In the genomic region with DNA sequence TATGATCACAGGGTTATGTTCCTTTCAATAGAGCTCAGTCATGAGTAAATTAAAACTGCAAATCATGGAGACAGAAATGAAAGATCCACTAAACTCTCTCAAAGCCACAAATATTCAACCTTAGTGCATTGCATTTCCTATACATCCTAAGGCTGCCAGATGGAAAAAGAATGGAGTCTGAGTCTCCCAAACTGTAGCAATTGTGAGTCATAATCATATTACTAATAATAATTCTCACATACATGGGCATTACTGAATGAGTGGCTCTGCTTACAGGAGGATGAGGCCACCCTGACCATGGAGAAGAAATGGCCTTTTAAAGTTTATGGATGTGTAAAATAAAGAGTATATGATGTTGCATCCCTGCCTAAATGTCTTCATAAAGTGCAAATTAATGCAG, we compare ENCODE assay signal across 28 cellular contexts. TPM values are rescaled to one million over a fixed set of nuclear protein-coding genes. Genes with fewer than 3 reads are reported as not detected.
"Had no signal": no experiment of that assay in that cellular context is flagged by ENCODE, and none has a peak within 500 bp of the region (broad histone marks: within the 10 kb centered on the region; RNA-seq: fewer than 3 reads in every experiment).

No MANE protein-coding gene starts in this region.

- FAIRE-seq: kidney, urothelium cell line had no signal

- H3K36me3 ChIP-seq: left lung, lower lobe of right lung, ovary, right atrium auricular region, right lobe of liver, stomach, thyroid gland, transverse colon, upper lobe of right lung had no signal

- H3K9me3 ChIP-seq: left lung, lower lobe of right lung, ovary, right atrium auricular region, right lobe of liver, stomach, testis, thyroid gland, transverse colon, upper lobe of right lung had no signal

- H3K4me1 ChIP-seq: left lung, testis, transverse colon, upper lobe of right lung had no signal

- ATAC-seq: left colon; left lung; lower lobe of right lung; natural killer cell; right lobe of liver; stimulated activated memory B cell treated with anti-CD40 and anti-IgM and Interleukin-4, amounts not matched to agents 10 μg/mL and 1 μg/mL and 100 μg/mL, for 72 hours; stimulated activated naive CD8-positive, alpha-beta T cell treated with anti-CD3 and anti-CD28 coated beads, Interleukin-15, Interleukin-2, amounts not matched to agents 100 U/mL and 50 U/mL, for 24 hours; upper lobe of right lung had no signal

- H3K4me3 ChIP-seq: left lung, lower lobe of right lung, ovary, right atrium auricular region, right lobe of liver, smooth muscle cell, stomach, testis, thyroid gland, transverse colon, upper lobe of right lung had no signal

- DNase-seq: hippocampal formation; kidney; left colon; left lung; lower lobe of right lung; mesendoderm; naive B cell; natural killer cell; ovary; right lobe of liver; stimulated activated CD4-positive, alpha-beta T cell treated with anti-CD3 and anti-CD28 coated beads, Interleukin-1b, Interleukin-23, amount 100 ng/mL, for 48 hours; stimulated activated CD4-positive, alpha-beta T cell treated with anti-CD3 and anti-CD28 coated beads, Interleukin-2, amount 100 ng/mL, for 48 hours; stimulated activated CD4-positive, alpha-beta T cell treated with anti-CD3 and anti-CD28 coated beads, Interleukin-4, amount 100 ng/mL, for 4 hours; stimulated activated CD8-positive, alpha-beta memory T cell treated with anti-CD3 and anti-CD28 coated beads, Interleukin-4, amount 100 ng/mL, for 48 hours; stimulated activated naive CD8-positive, alpha-beta T cell treated with anti-CD3 and anti-CD28 coated beads, Interleukin-15, Interleukin-2, amounts not matched to agents 100 U/mL and 50 U/mL, for 24 hours; stomach; testis; thyroid gland; transverse colon; upper lobe of right lung had no signal

- H3K27me3 ChIP-seq: ovary, testis had no signal

- H3K27ac ChIP-seq: left lung, lower lobe of right lung, ovary, right atrium auricular region, right lobe of liver, stomach, testis, thyroid gland, transverse colon, upper lobe of right lung had no signal

RNA-seq across cellular contexts. Expression of a gene that starts 3.2 kb away (rescaled TPM):
- total RNA-seq: left colon, left lung, lower lobe of right lung, natural killer cell, omental fat pad, pulmonary artery endothelial cell, renal cortical epithelial cell, right atrium auricular region, right lobe of liver, thyroid gland, upper lobe of right lung had no signal
- polyA plus RNA-seq: liver, smooth muscle cell, stomach had no signal
